ENCODE assay signal across 18 cellular contexts in the genomic region with DNA sequence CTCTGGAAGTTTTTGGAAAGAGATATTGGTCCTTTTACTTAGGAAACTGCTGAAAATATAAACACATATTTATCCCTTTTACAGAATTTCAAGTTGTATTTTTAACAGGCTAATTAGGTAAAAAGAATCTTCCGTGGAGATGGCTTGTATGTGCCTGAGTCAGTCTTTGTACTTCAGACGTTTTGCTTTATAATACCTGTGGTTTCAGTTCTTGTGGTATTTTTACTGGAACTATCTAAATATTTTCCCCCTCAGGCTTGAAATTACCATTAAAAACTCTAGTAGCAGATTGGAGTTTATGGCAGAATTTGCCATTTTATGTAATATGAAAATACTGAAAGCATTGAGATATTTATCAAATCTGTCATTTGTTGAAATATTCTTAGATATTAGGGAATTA.
A peak's percentile ranks its signal among the peaks of the same experiment; 100 is the strongest.
DNase-seq lines count a peak whose midpoint lies in the region; ATAC-seq and TF ChIP-seq lines count a peak whose summit lies in the region.
"Had no signal": no experiment of that assay in that cellular context is flagged by ENCODE, and none has a peak within 500 bp of the region (broad histone marks: within the 10 kb centered on the region; RNA-seq: fewer than 3 reads in every experiment).

No MANE protein-coding gene starts in this region.

- H3K36me3 ChIP-seq in breast epithelium, result no peaks in the 10 kb centered on the region
- H3K36me3 ChIP-seq in RWPE2 (ENCODE audit: low read depth), result no peaks in the 10 kb centered on the region
- H3K36me3 ChIP-seq in psoas muscle (ENCODE audit: insufficient read depth in 1 of 2, low read depth in 1 of 2), result no peaks in the 10 kb centered on the region
- H3K36me3 ChIP-seq: transverse colon had no signal

- TF ChIP-seq POLR2A in breast epithelium (IDR thresholded peaks at IDR 0.05), result no peak

- POLR2A ChIA-PET in MCF 10A (lab: Yijun Ruan, JAX), result no interaction called here

- H3K27ac ChIP-seq in breast epithelium, result no peak overlapping the region
- H3K27ac ChIP-seq in RWPE2 (ENCODE audit: poor library complexity, severe bottlenecking), result no peak overlapping the region
- no peak overlapping the region for H3K27ac ChIP-seq in psoas muscle
- H3K27ac ChIP-seq: parathyroid adenoma, transverse colon had no signal

- intact Hi-C loops in MCF 10A (cut with micrococcal nuclease) (no loop called here), breast epithelium (cut with DNase I; ENCODE audit: low total_unique reads) (no loop called here), psoas muscle (cut with DNase I) (loop anchor here in 1 of 2 donors (10.0 kb wide), 1 partner anchor 50 kb away; no protein-coding TSS in a partner anchor), Right ventricle myocardium superior (cut with DNase I) (no loop called here)

- no peak for DNase-seq in MCF 10A (ENCODE audit: unreplicated experiment)
- DNase-seq in breast epithelium (ENCODE audit: low spot score in 2 of 2), result no peak
- DNase-seq in RWPE2 (ENCODE audit: low spot score), result no peak
- peak; percentile 40 for DNase-seq in glomerular visceral epithelial cell (ENCODE audit: extremely low spot score)
- DNase-seq in psoas muscle, result no peak
- DNase-seq in Right ventricle myocardium superior, result no peak
- DNase-seq in Kasumi-1 (lab: John Stamatoyannopoulos, UW), result no peak
- no peak for DNase-seq in NCI-H1417 treated with DMSO at 0.1 percent for 48 hours (lab: John Stamatoyannopoulos, UW)
- DNase-seq: activated CD8-positive, alpha-beta memory T cell treated with anti-CD3 and anti-CD28 coated beads, Interleukin-2, amount 10 ng/mL, durations not matched to agents 7 days and 5 days; activated naive CD4-positive, alpha-beta T cell treated with anti-CD3 and anti-CD28 coated beads, Interleukin-2, amount 50 U/mL, for 16 hours; mesendoderm; NCI-H1092; NCI-H446; SIG-M5; transverse colon had no signal

- peak overlapping the region; percentile 12 for H3K27ac Mint-ChIP-seq in MCF 10A (ENCODE audit: low read depth, unreplicated experiment)
- H3K27ac Mint-ChIP-seq: activated CD8-positive, alpha-beta memory T cell treated with anti-CD3 and anti-CD28 coated beads, Interleukin-2, amount 10 ng/mL, durations not matched to agents 7 days and 5 days had no signal

- BruUV-seq in MCF 10A (replicated peaks; lab: Mats Ljungman, UMichigan), result no TSS peak

- H3K27me3 ChIP-seq in breast epithelium, result no peaks in the 10 kb centered on the region
- no peaks in the 10 kb centered on the region for H3K27me3 ChIP-seq in RWPE2 (ENCODE audit: insufficient read depth, poor library complexity, severe bottlenecking)
- no peaks in the 10 kb centered on the region for H3K27me3 ChIP-seq in psoas muscle (ENCODE audit: insufficient read depth in 3 of 3, low read length in 2 of 3)
- H3K27me3 ChIP-seq: transverse colon had no signal

- no peaks in the 10 kb centered on the region for H3K4me1 ChIP-seq in breast epithelium
- H3K4me1 ChIP-seq in RWPE2 (ENCODE audit: insufficient read depth, poor library complexity, severe bottlenecking), result peaks cover 4% of the 10 kb centered on the region
- peaks cover 17% of the 10 kb centered on the region for H3K4me1 ChIP-seq in psoas muscle
- H3K4me1 ChIP-seq: parathyroid adenoma had no signal

- TF ChIP-seq CTCF in MCF 10A (IDR thresholded peaks at IDR 0.05; ENCODE audit: unreplicated experiment) (no peak), breast epithelium (IDR thresholded peaks at IDR 0.05) (no peak), RWPE2 (IDR thresholded peaks at IDR 0.05; ENCODE audit: poor library complexity, severe bottlenecking) (no peak), psoas muscle (IDR thresholded peaks at IDR 0.05) (no peak)

- ATAC-seq in RWPE2 (ENCODE audit: low read depth) (peak; percentile 44; the same call in 1 of the 3 replicates), psoas muscle (no peak), Right ventricle myocardium superior (ENCODE audit: poor library complexity) (no peak)
- ATAC-seq: activated CD8-positive, alpha-beta memory T cell treated with anti-CD3 and anti-CD28 coated beads, Interleukin-2, amount 10 ng/mL, durations not matched to agents 7 days and 5 days; esophagus mucosa; GM23338 had no signal

- H3K4me3 Mint-ChIP-seq in MCF 10A (ENCODE audit: unreplicated experiment), result no peak overlapping the region
- H3K4me3 Mint-ChIP-seq: activated CD8-positive, alpha-beta memory T cell treated with anti-CD3 and anti-CD28 coated beads, Interleukin-2, amount 10 ng/mL, durations not matched to agents 7 days and 5 days; GM23338 had no signal

- no peaks in the 10 kb centered on the region for H3K27me3 Mint-ChIP-seq in MCF 10A (ENCODE audit: insufficient read depth, unreplicated experiment)
- H3K27me3 Mint-ChIP-seq: activated CD8-positive, alpha-beta memory T cell treated with anti-CD3 and anti-CD28 coated beads, Interleukin-2, amount 10 ng/mL, durations not matched to agents 7 days and 5 days had no signal

- CTCF ChIA-PET in MCF 10A (lab: Yijun Ruan, JAX), result no interaction called here

- 45 to 61% (median 55%) methylated on average over 2 of the region's 2 CpGs for WGBS in psoas muscle, 3 donors

- H3K36me3 Mint-ChIP-seq in MCF 10A (ENCODE audit: insufficient read depth, unreplicated experiment), result peaks cover 4% of the 10 kb centered on the region
- H3K36me3 Mint-ChIP-seq: activated CD8-positive, alpha-beta memory T cell treated with anti-CD3 and anti-CD28 coated beads, Interleukin-2, amount 10 ng/mL, durations not matched to agents 7 days and 5 days had no signal

- H3K4me1 Mint-ChIP-seq in MCF 10A (ENCODE audit: insufficient read depth, unreplicated experiment), result peaks cover 5% of the 10 kb centered on the region
- H3K4me1 Mint-ChIP-seq: activated CD8-positive, alpha-beta memory T cell treated with anti-CD3 and anti-CD28 coated beads, Interleukin-2, amount 10 ng/mL, durations not matched to agents 7 days and 5 days had no signal

- no peaks in the 10 kb centered on the region for H3K9me3 Mint-ChIP-seq in MCF 10A (ENCODE audit: unreplicated experiment)
- H3K9me3 Mint-ChIP-seq: GM23338 had no signal

- H3K9me3 ChIP-seq in breast epithelium, result no peaks in the 10 kb centered on the region
- no peaks in the 10 kb centered on the region for H3K9me3 ChIP-seq in RWPE2 (ENCODE audit: severe bottlenecking)
- no peaks in the 10 kb centered on the region for H3K9me3 ChIP-seq in psoas muscle
- H3K9me3 ChIP-seq: transverse colon had no signal

- H3K4me3 ChIP-seq in breast epithelium, result no peak overlapping the region
- H3K4me3 ChIP-seq in RWPE2 (ENCODE audit: severe bottlenecking), result no peak overlapping the region
- no peak overlapping the region for H3K4me3 ChIP-seq in psoas muscle
- H3K4me3 ChIP-seq: GM23338, transverse colon had no signal
